ENCODE assay signal across 8 cellular contexts in the genomic region with DNA sequence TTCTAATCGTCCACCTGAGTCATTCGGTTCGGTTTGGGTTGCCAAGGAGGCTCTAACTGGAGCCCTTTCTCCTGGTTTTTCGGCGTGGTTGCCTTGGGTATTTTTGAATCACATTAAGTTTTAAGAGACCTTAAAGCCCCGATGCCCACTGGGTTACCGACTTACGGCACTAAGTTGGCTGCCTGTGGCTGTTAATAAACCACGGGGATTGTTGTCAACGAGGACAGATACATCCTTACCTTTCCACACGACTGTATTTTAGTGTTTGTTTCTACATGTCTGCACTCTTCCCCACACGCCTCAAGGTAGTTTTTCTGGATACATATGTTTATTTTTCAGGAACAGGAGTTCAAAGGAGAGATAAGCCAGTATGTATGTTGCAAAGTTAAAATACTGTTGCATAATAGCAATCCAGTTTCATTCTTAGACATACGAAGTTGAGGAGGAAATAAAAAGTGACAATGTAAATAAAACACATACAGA. TPM values are rescaled to one million over a fixed set of nuclear protein-coding genes. Genes with fewer than 3 reads are reported as not detected.
DNase-seq lines count a peak whose midpoint lies in the region; ATAC-seq and TF ChIP-seq lines count a peak whose summit lies in the region.

No MANE protein-coding gene starts in this region.

- peak overlapping the region; percentile 85 for H3K27ac Mint-ChIP-seq in activated CD4-positive, alpha-beta T cell treated with anti-CD3 and anti-CD28 coated beads, Interleukin-2, amount 10 ng/mL, durations not matched to agents 24 days and 14 days
- H3K27ac Mint-ChIP-seq in nephron progenitor cell, result no peak overlapping the region

- CTCF ChIA-PET in Panc1 (lab: Charles Lee), result no interaction called here

- H3K9me3 Mint-ChIP-seq in activated CD4-positive, alpha-beta T cell treated with anti-CD3 and anti-CD28 coated beads, Interleukin-2, amount 10 ng/mL, durations not matched to agents 24 days and 14 days, result no peaks in the 10 kb centered on the region
- H3K9me3 Mint-ChIP-seq in nephron progenitor cell, result no peaks in the 10 kb centered on the region

- no peaks in the 10 kb centered on the region for H3K27me3 ChIP-seq in Panc1 (ENCODE audit: control insufficient read depth, insufficient read depth, low read length)
- H3K27me3 ChIP-seq in dorsolateral prefrontal cortex, result no peaks in the 10 kb centered on the region

- no peaks in the 10 kb centered on the region for H3K9me3 ChIP-seq in Panc1 (ENCODE audit: control insufficient read depth, insufficient read depth, low read depth, low read length)

- POLR2A ChIA-PET in Panc1 (lab: Charles Lee), result no interaction called here

- peak; percentile 71 for DNase-seq in activated CD4-positive, alpha-beta T cell treated with anti-CD3 and anti-CD28 coated beads, Interleukin-2, amount 10 ng/mL, durations not matched to agents 24 days and 14 days
- DNase-seq in activated CD4-positive, alpha-beta T cell treated with anti-CD3 and anti-CD28 coated beads for 4 hours, result no peak
- DNase-seq in Panc1 (ENCODE audit: low read depth, low spot score) (no peak), dorsolateral prefrontal cortex (peak in 1 of 10 donors; percentile 17), nephron progenitor cell (no peak), SHP77 treated with DMSO at 0.1 percent for 48 hours (lab: John Stamatoyannopoulos, UW) (no peak), GOT3 (lab: John Stamatoyannopoulos, UW) (no peak), DMS79 treated with DMSO at 0.1 percent for 48 hours (lab: John Stamatoyannopoulos, UW) (no peak)

- no peak for ATAC-seq in Panc1

- peaks cover 15% of the 10 kb centered on the region for H3K36me3 Mint-ChIP-seq in activated CD4-positive, alpha-beta T cell treated with anti-CD3 and anti-CD28 coated beads, Interleukin-2, amount 10 ng/mL, durations not matched to agents 24 days and 14 days (ENCODE audit: low read depth)
- H3K36me3 Mint-ChIP-seq in nephron progenitor cell (ENCODE audit: low read depth), result no peaks in the 10 kb centered on the region

- peak overlapping the region; percentile 93 for H3K27ac ChIP-seq in Panc1 (ENCODE audit: low read length)
- peak overlapping the region in 57 of 59 donors; percentile 41 to 100 (median 99) for H3K27ac ChIP-seq in dorsolateral prefrontal cortex

- in situ Hi-C loops in Panc1 (cut with HindIII; ENCODE audit: low pct_unique_long_range_greater_than_20kb, low sequenced_read_pairs), result no loop called here

- BruUV-seq in Panc1 (replicated peaks; lab: Mats Ljungman, UMichigan), result TSS peak; percentile 66

- intact Hi-C loops in activated CD4-positive, alpha-beta T cell treated with anti-CD3 and anti-CD28 coated beads, Interleukin-2, amount 10 ng/mL, durations not matched to agents 24 days and 14 days (cut with micrococcal nuclease), result loop anchor here (1.0 to 10.0 kb wide), 3 partner anchors 7 to 267 kb away; no protein-coding TSS in a partner anchor
- intact Hi-C loops in Panc1 (cut with micrococcal nuclease; ENCODE audit: unreplicated experiment) (no loop called here), dorsolateral prefrontal cortex (cut with DNase I) (loop anchor here in 1 of 2 donors (5.0 to 10.0 kb wide), 3 partner anchors 40 to 633 kb away; partner anchors contain the start of gene RPLP1)

- peaks cover 12% of the 10 kb centered on the region for H3K4me1 ChIP-seq in Panc1 (ENCODE audit: control insufficient read depth, insufficient read depth, low read length)

- TF ChIP-seq CTCF in Panc1 (IDR thresholded peaks at IDR 0.05) (no peak), dorsolateral prefrontal cortex (IDR thresholded peaks at IDR 0.05 in 54 of 56, conservative IDR thresholded peaks at IDR 0.05 in 2 of 56; ENCODE audit: low read depth in 1 of 56, partially characterized antibody in 56 of 56) (no peak), nephron progenitor cell (IDR thresholded peaks at IDR 0.05) (no peak)

- peaks cover 1% of the 10 kb centered on the region for H3K27me3 Mint-ChIP-seq in activated CD4-positive, alpha-beta T cell treated with anti-CD3 and anti-CD28 coated beads, Interleukin-2, amount 10 ng/mL, durations not matched to agents 24 days and 14 days
- peaks cover 3% of the 10 kb centered on the region for H3K27me3 Mint-ChIP-seq in nephron progenitor cell (ENCODE audit: low read depth, poor library complexity)

- peaks cover 19% of the 10 kb centered on the region for H3K4me1 Mint-ChIP-seq in activated CD4-positive, alpha-beta T cell treated with anti-CD3 and anti-CD28 coated beads, Interleukin-2, amount 10 ng/mL, durations not matched to agents 24 days and 14 days
- H3K4me1 Mint-ChIP-seq in nephron progenitor cell, result peaks cover 30% of the 10 kb centered on the region

- H3K4me3 Mint-ChIP-seq in activated CD4-positive, alpha-beta T cell treated with anti-CD3 and anti-CD28 coated beads, Interleukin-2, amount 10 ng/mL, durations not matched to agents 24 days and 14 days, result peak overlapping the region; percentile 93
- peak overlapping the region; percentile 97 for H3K4me3 Mint-ChIP-seq in nephron progenitor cell

- peak overlapping the region; percentile 94 for H3K4me3 ChIP-seq in Panc1 (ENCODE audit: low read depth in 2 of 2, low read length in 2 of 2)
- H3K4me3 ChIP-seq in dorsolateral prefrontal cortex, result peak overlapping the region; percentile 68 to 99 (median 91)

- H3K36me3 ChIP-seq in Panc1 (ENCODE audit: control insufficient read depth, insufficient read depth, low read length), result no peaks in the 10 kb centered on the region; the same call in 1 of the 2 replicates

RNA-seq across cellular contexts. Expression of gene ANP32A, which starts 1.2 kb away (rescaled TPM):
- 280 and 302 TPM in 2 replicates for total RNA-seq in activated CD4-positive, alpha-beta T cell treated with anti-CD3 and anti-CD28 coated beads, Interleukin-2, amount 10 ng/mL, durations not matched to agents 24 days and 14 days
- total RNA-seq in Panc1 (2021; ENCODE audit: unreplicated experiment), result 226 TPM
- polyA plus RNA-seq in Panc1 (2012; ENCODE audit: insufficient read length), result 274 TPM
- 100 to 1,000 TPM in 110 of 120 experiments, 10 to 100 TPM in 10; 83.9 to 167 (median 121) TPM for total RNA-seq in dorsolateral prefrontal cortex
